Comparison of ENCODE assay signal across 31 cellular contexts in the genomic region with DNA sequence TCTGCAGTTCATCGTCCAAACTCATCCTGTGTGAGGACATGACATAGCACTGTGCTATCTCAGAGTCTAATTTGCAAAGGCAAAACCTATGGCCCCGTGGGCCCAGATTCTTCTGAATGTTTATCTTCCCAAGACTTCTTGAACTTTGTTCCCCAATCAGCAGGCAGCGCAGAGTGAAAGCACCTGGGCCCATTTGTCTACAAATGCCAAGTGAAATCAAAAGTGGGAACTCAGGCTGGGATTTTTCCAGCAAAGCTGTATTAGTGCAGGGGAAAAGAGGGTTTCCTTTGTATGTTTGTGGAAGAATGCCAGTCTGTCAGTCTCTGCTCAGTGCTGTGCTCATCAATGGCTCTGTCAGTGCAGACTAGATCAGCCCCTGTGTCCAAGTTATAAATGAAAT. TPM values are rescaled to one million over a fixed set of nuclear protein-coding genes. Genes with fewer than 3 reads are reported as not detected.
"Had no signal": no experiment of that assay in that cellular context is flagged by ENCODE, and none has a peak within 500 bp of the region (broad histone marks: within the 10 kb centered on the region; RNA-seq: fewer than 3 reads in every experiment).

No MANE protein-coding gene starts in this region.

- H3K9me3 ChIP-seq: ascending aorta, sigmoid colon, tibial artery had no signal

- H3K4me1 ChIP-seq: ascending aorta, tibial artery had no signal

- H3K4me3 Mint-ChIP-seq: activated B cell treated with CpG ODN at 0.5 μM for 24 hours; activated CD8-positive, alpha-beta T cell treated with anti-CD3 and anti-CD28 coated beads for 36 hours; activated naive CD4-positive, alpha-beta T cell treated with anti-CD3 and anti-CD28 coated beads, Interleukin-2, amount 10 ng/mL, durations not matched to agents 7 days and 5 days; activated naive CD8-positive, alpha-beta T cell treated with anti-CD3 and anti-CD28 coated beads, Interleukin-2, amount 10 ng/mL, durations not matched to agents 7 days and 5 days; activated T-helper 1 cell treated with anti-CD3 and anti-CD28 coated beads, Interleukin-12 subunit alpha, Interleukin-12 subunit beta, Interleukin-2, Interleukin-4 antibody, amounts not matched to agents 30 ng/mL and 10 ng/mL and 1 ng/mL, durations not matched to agents 14 hours and 24 hours and 36 hours; brain; immature natural killer cell; natural killer cell; stimulated activated memory B cell treated with anti-CD40 and anti-IgM and Interleukin-4, amounts not matched to agents 10 μg/mL and 1 μg/mL and 100 μg/mL, for 72 hours; stimulated activated naive CD8-positive, alpha-beta T cell treated with anti-CD3 and anti-CD28 coated beads, Interleukin-15, amount 100 ng/mL, for 72 hours; T-helper 2 cell treated with Interferon-gamma antibody and Interleukin-4, amounts not matched to agents 5 μg/mL and 100 μg/mL, for 36 hours had no signal

- H3K27me3 Mint-ChIP-seq: stimulated activated memory B cell treated with anti-CD40 and anti-IgM and Interleukin-4, amounts not matched to agents 10 μg/mL and 1 μg/mL and 100 μg/mL, for 72 hours had no signal

- H3K27me3 ChIP-seq: ascending aorta, cardiac muscle cell, sigmoid colon had no signal

- FAIRE-seq: endothelial cell of umbilical vein, kidney had no signal

- H3K36me3 Mint-ChIP-seq: activated naive CD4-positive, alpha-beta T cell treated with anti-CD3 and anti-CD28 coated beads, Interleukin-2, amount 10 ng/mL, durations not matched to agents 7 days and 5 days; activated naive CD8-positive, alpha-beta T cell treated with anti-CD3 and anti-CD28 coated beads, Interleukin-2, amount 10 ng/mL, durations not matched to agents 7 days and 5 days; brain; immature natural killer cell; natural killer cell; stimulated activated memory B cell treated with anti-CD40 and anti-IgM and Interleukin-4, amounts not matched to agents 10 μg/mL and 1 μg/mL and 100 μg/mL, for 72 hours had no signal

- H3K27ac Mint-ChIP-seq: activated B cell treated with CpG ODN at 0.5 μM for 24 hours; activated CD8-positive, alpha-beta T cell treated with anti-CD3 and anti-CD28 coated beads for 36 hours; activated naive CD4-positive, alpha-beta T cell treated with anti-CD3 and anti-CD28 coated beads, Interleukin-2, amount 10 ng/mL, durations not matched to agents 7 days and 5 days; activated naive CD8-positive, alpha-beta T cell treated with anti-CD3 and anti-CD28 coated beads, Interleukin-2, amount 10 ng/mL, durations not matched to agents 7 days and 5 days; activated T-helper 1 cell treated with anti-CD3 and anti-CD28 coated beads, Interleukin-12 subunit alpha, Interleukin-12 subunit beta, Interleukin-2, Interleukin-4 antibody, amounts not matched to agents 30 ng/mL and 10 ng/mL and 1 ng/mL, durations not matched to agents 14 hours and 24 hours and 36 hours; brain; immature natural killer cell; natural killer cell; stimulated activated memory B cell treated with anti-CD40 and anti-IgM and Interleukin-4, amounts not matched to agents 10 μg/mL and 1 μg/mL and 100 μg/mL, for 72 hours; stimulated activated naive CD8-positive, alpha-beta T cell treated with anti-CD3 and anti-CD28 coated beads, Interleukin-15, amount 100 ng/mL, for 72 hours; T-helper 2 cell treated with Interferon-gamma antibody and Interleukin-4, amounts not matched to agents 5 μg/mL and 100 μg/mL, for 36 hours had no signal

- ATAC-seq: activated CD8-positive, alpha-beta T cell treated with anti-CD3 and anti-CD28 coated beads for 36 hours; natural killer cell; stimulated activated memory B cell treated with anti-CD40 and anti-IgM and Interleukin-4, amounts not matched to agents 10 μg/mL and 1 μg/mL and 100 μg/mL, for 72 hours; stimulated activated naive CD8-positive, alpha-beta T cell treated with anti-CD3 and anti-CD28 coated beads, Interleukin-15, amount 100 ng/mL, for 72 hours had no signal

- H3K9me3 Mint-ChIP-seq: activated B cell treated with CpG ODN at 0.5 μM for 24 hours; activated CD8-positive, alpha-beta T cell treated with anti-CD3 and anti-CD28 coated beads for 36 hours; activated naive CD4-positive, alpha-beta T cell treated with anti-CD3 and anti-CD28 coated beads, Interleukin-2, amount 10 ng/mL, durations not matched to agents 7 days and 5 days; activated T-helper 1 cell treated with anti-CD3 and anti-CD28 coated beads, Interleukin-12 subunit alpha, Interleukin-12 subunit beta, Interleukin-2, Interleukin-4 antibody, amounts not matched to agents 30 ng/mL and 10 ng/mL and 1 ng/mL, durations not matched to agents 14 hours and 24 hours and 36 hours; stimulated activated memory B cell treated with anti-CD40 and anti-IgM and Interleukin-4, amounts not matched to agents 10 μg/mL and 1 μg/mL and 100 μg/mL, for 72 hours; stimulated activated naive CD8-positive, alpha-beta T cell treated with anti-CD3 and anti-CD28 coated beads, Interleukin-15, amount 100 ng/mL, for 72 hours; T-helper 2 cell treated with Interferon-gamma antibody and Interleukin-4, amounts not matched to agents 5 μg/mL and 100 μg/mL, for 36 hours had no signal

- H3K36me3 ChIP-seq: ascending aorta, cardiac muscle cell, sigmoid colon, tibial artery had no signal

- H3K4me3 ChIP-seq: ascending aorta, cardiac muscle cell, coronary artery, sigmoid colon, smooth muscle cell, tibial artery had no signal

- DNase-seq: activated B cell treated with CpG ODN at 0.5 μM for 24 hours; activated CD4-positive, alpha-beta T cell treated with anti-CD3 and anti-CD28 coated beads, Interleukin-2, amount 50 U/mL, for 1 hour; activated CD8-positive, alpha-beta T cell treated with anti-CD3 and anti-CD28 coated beads for 36 hours; activated gamma-delta T cell; activated naive CD4-positive, alpha-beta T cell treated with anti-CD3 and anti-CD28 coated beads, Interleukin-2, amount 10 ng/mL, durations not matched to agents 7 days and 5 days; activated naive CD8-positive, alpha-beta T cell treated with anti-CD3 and anti-CD28 coated beads, Interleukin-2, amount 10 ng/mL, durations not matched to agents 7 days and 5 days; activated T-cell treated with anti-CD3 and anti-CD28 coated beads for 4 hours; cerebellar nuclear complex; head of caudate nucleus; hypothalamus; immature natural killer cell; kidney; mesenchymal stem cell; natural killer cell; sigmoid colon; stimulated activated CD4-positive, alpha-beta T cell treated with anti-CD3 and anti-CD28 coated beads, Interleukin-1b, Interleukin-23, amount 100 ng/mL, for 48 hours; stimulated activated CD4-positive, alpha-beta T cell treated with anti-CD3 and anti-CD28 coated beads, Interleukin-4, amount 100 ng/mL, for 4 hours; stimulated activated CD8-positive, alpha-beta memory T cell treated with anti-CD3 and anti-CD28 coated beads, Interleukin-4, amount 100 ng/mL, for 48 hours; stimulated activated naive CD8-positive, alpha-beta T cell treated with anti-CD3 and anti-CD28 coated beads, Interleukin-15, amount 100 ng/mL, for 72 hours; substantia nigra; T-helper 1 cell; tibial artery had no signal

- H3K27ac ChIP-seq: ascending aorta, cardiac muscle cell, coronary artery, sigmoid colon, tibial artery had no signal

RNA-seq across cellular contexts. Expression of gene FOXD1, which starts 55.8 kb away (rescaled TPM):
- total RNA-seq: cardiac muscle cell had no signal
- polyA plus RNA-seq: immature natural killer cell had no signal
